Comparison of ENCODE assay signal across 10 cellular contexts in genomic region chr11:57641011-57641410, GRCh38. TPM values are rescaled to one million over a fixed set of nuclear protein-coding genes. Genes with fewer than 3 reads are reported as not detected.
A peak's percentile ranks its signal among the peaks of the same experiment; 100 is the strongest.
DNase-seq lines count a peak whose midpoint lies in the region; ATAC-seq and TF ChIP-seq lines count a peak whose summit lies in the region.
"Had no signal": no experiment of that assay in that cellular context is flagged by ENCODE, and none has a peak within 500 bp of the region (broad histone marks: within the 10 kb centered on the region; RNA-seq: fewer than 3 reads in every experiment).

No MANE protein-coding gene starts in this region.

- WGBS in spleen, 5 donors = 51 to 60% (median 52%) methylated on average over 5 of the region's 5 CpGs

- peak overlapping the region; percentile 100 for H3K4me3 Mint-ChIP-seq in nephron progenitor cell

- H3K27ac ChIP-seq in spleen = peak overlapping the region in 2 of 8 donors; percentile 80 to 86

- H3K27me3 Mint-ChIP-seq in nephron progenitor cell (ENCODE audit: low read depth, poor library complexity) = peaks cover 3% of the 10 kb centered on the region

- no peaks in the 10 kb centered on the region for H3K9me3 Mint-ChIP-seq in nephron progenitor cell
- H3K9me3 Mint-ChIP-seq: immature natural killer cell had no signal

- peaks cover 79% of the 10 kb centered on the region for H3K4me1 Mint-ChIP-seq in nephron progenitor cell

- no peaks in the 10 kb centered on the region for H3K9me3 ChIP-seq in spleen
- H3K9me3 ChIP-seq: adrenal gland had no signal

- H3K4me1 ChIP-seq in spleen = peaks cover 14 to 65% (median 49%) of the 10 kb centered on the region in 6 donors

- H3K27me3 ChIP-seq in spleen (replicated peaks in 1 of 7) = peaks cover 0 to 61% (median 20%) of the 10 kb centered on the region in 7 donors
- H3K27me3 ChIP-seq: adrenal gland had no signal

- peak; percentile 4 for DNase-seq in DMS53 treated with DMSO at 0.1 percent for 48 hours (lab: John Stamatoyannopoulos, UW; ENCODE audit: unreplicated experiment)
- peak; percentile 22 to 39 for DNase-seq in Kasumi-1 (lab: John Stamatoyannopoulos, UW)
- peak; percentile 75 for DNase-seq in cerebellar cortex (ENCODE audit: low spot score)
- no peak for DNase-seq in nephron progenitor cell
- no peak for DNase-seq in spleen

- no peak for ATAC-seq in HG03095 (IDR thresholded peaks at IDR 0.05; ENCODE audit: unreplicated experiment)
- ATAC-seq in HG02642 (IDR thresholded peaks at IDR 0.05; ENCODE audit: poor library complexity, unreplicated experiment) = no peak
- no peak for ATAC-seq in HG02970 (IDR thresholded peaks at IDR 0.05; ENCODE audit: low FRiP score, unreplicated experiment)

- peaks cover 34% of the 10 kb centered on the region for H3K36me3 Mint-ChIP-seq in nephron progenitor cell (ENCODE audit: low read depth)
- H3K36me3 Mint-ChIP-seq: immature natural killer cell had no signal

- intact Hi-C loops in spleen (cut with DNase I; ENCODE audit: low total_unique reads) = loop anchor here (5.0 to 10.0 kb wide), 3 partner anchors 69 to 296 kb away; no protein-coding TSS in a partner anchor

- peak overlapping the region; percentile 100 for H3K27ac Mint-ChIP-seq in nephron progenitor cell

- peak; percentile 9 for TF ChIP-seq CTCF in nephron progenitor cell (IDR thresholded peaks at IDR 0.05)
- TF ChIP-seq CTCF in spleen (IDR thresholded peaks at IDR 0.05 in 8 of 11, conservative IDR thresholded peaks at IDR 0.05 in 3 of 11) = no peak

- H3K4me3 ChIP-seq in spleen = no peak overlapping the region
- H3K4me3 ChIP-seq: adrenal gland had no signal

- no peak for TF ChIP-seq POLR2A in spleen (IDR thresholded peaks at IDR 0.05)

- no peaks in the 10 kb centered on the region for H3K36me3 ChIP-seq in spleen
- H3K36me3 ChIP-seq: adrenal gland had no signal

RNA-seq across cellular contexts. Expression of gene YPEL4, which starts 8.7 kb away (rescaled TPM):
- 1 to 10 TPM in 6 of 7 donors, under 1 TPM in 1; 0.63 to 8.3 (median 2.2) TPM for total RNA-seq in spleen
- 1 to 10 TPM in 1 of 3 donors, under 1 TPM in 2; 0.77 to 2.4 (median 1.00) TPM for polyA plus RNA-seq in spleen

RNA-seq across cellular contexts. Expression of gene CLP1, which starts 16.6 kb away (rescaled TPM):
- total RNA-seq in spleen = 10 to 100 TPM; 10.5 to 21.6 (median 14.6) TPM
- polyA plus RNA-seq in spleen = 10 to 100 TPM in 1 of 3 donors, 1 to 10 TPM in 2; 8.3 to 12.2 (median 8.4) TPM

RNA-seq across cellular contexts. Expression of gene ZDHHC5, which starts 26.9 kb away (rescaled TPM):
- total RNA-seq in spleen = 10 to 100 TPM; 41.5 to 58.0 (median 51.2) TPM
- polyA plus RNA-seq in spleen = 10 to 100 TPM; 14.0 to 16.7 (median 14.2) TPM

RNA-seq across cellular contexts. Expression of gene SERPING1, which starts 43.5 kb away (rescaled TPM):
- 100 to 1,000 TPM; 121 to 364 (median 255) TPM for total RNA-seq in spleen
- 100 to 1,000 TPM; 104 to 187 (median 161) TPM for polyA plus RNA-seq in spleen

Comparison
In these comparisons a context has a peak if more than half of its experiments do, and no peak if none do; other contexts are left out.
1. DNase-seq: peak in DMS53 treated with DMSO at 0.1 percent for 48 hours (single experiment), Kasumi-1 (2 of 2) and cerebellar cortex (single experiment); none in nephron progenitor cell (single experiment) and spleen (single experiment).